ENCODE assay signal across 8 cellular contexts in genomic region chr2:113235347-113236226, GRCh38. TPM values are rescaled to one million over a fixed set of nuclear protein-coding genes. Genes with fewer than 3 reads are reported as not detected.
A peak's percentile ranks its signal among the peaks of the same experiment; 100 is the strongest.
DNase-seq lines count a peak whose midpoint lies in the region; ATAC-seq, FAIRE-seq and TF ChIP-seq lines count a peak whose summit lies in the region.
"Not testable (repeated sequence)": the region's sequence is repeated elsewhere in the genome, so short reads cannot be mapped to it uniquely, and the experiment has no call there.

No MANE protein-coding gene starts in this region.

- not testable (repeated sequence) for H3K27me3 ChIP-seq in AG04450 (ENCODE audit: control insufficient read depth, insufficient read depth, low read length); ectodermal cell (ENCODE audit: control insufficient read depth, insufficient read depth, low read length, poor library complexity, severe bottlenecking)

- H3K9me3 ChIP-seq in AG04450 (ENCODE audit: control insufficient read depth, insufficient read depth, low read length); ectodermal cell (ENCODE audit: control insufficient read depth, low read length): not testable (repeated sequence)

- peak; percentile 91 for ATAC-seq in GM19397 (IDR thresholded peaks at IDR 0.05; ENCODE audit: unreplicated experiment)

- TF ChIP-seq CTCF in AG04450 (IDR thresholded peaks at IDR 0.05; ENCODE audit: low read depth, low read length): not testable (repeated sequence)

- POLR2A ChIA-PET in AG04450 (lab: Yijun Ruan, JAX): interaction anchor here (0.7 kb wide), 2 partner anchors 22 to 48 kb away, joined by 3 to 5 read pairs; no protein-coding TSS in a partner anchor

- H3K4me3 ChIP-seq in AG04450 (ENCODE audit: low read depth, low read length): peak overlapping the region; percentile 72
- H3K4me3 ChIP-seq in ectodermal cell (ENCODE audit: insufficient read depth, low read depth, low read length): peak overlapping the region; percentile 39

- H3K27ac ChIP-seq in AG04450 (ENCODE audit: low read depth, low read length): peak overlapping the region; percentile 75
- not testable (repeated sequence) for H3K27ac ChIP-seq in ectodermal cell (ENCODE audit: insufficient read depth, low read depth, low read length, poor library complexity, severe bottlenecking)

- CTCF ChIA-PET in AG04450 (lab: Charles Lee): interaction anchor here (1.3 to 2.4 kb wide), 7 partner anchors 13 to 155 kb away, joined by 3 to 12 read pairs (median 9); no protein-coding TSS in a partner anchor

- H3K4me1 ChIP-seq in ectodermal cell (ENCODE audit: control insufficient read depth, insufficient read depth, low read length): not testable (repeated sequence)

- not testable (repeated sequence) for H3K36me3 ChIP-seq in ectodermal cell (ENCODE audit: control insufficient read depth, insufficient read depth, low read length)

- WGBS in ectodermal cell, 2 experiments: 70 to 76% methylated on average over 74 of the region's 74 CpGs

- DNase-seq in AG04450 (ENCODE audit: low read depth, low spot score): peak; percentile 36
- peak; percentile 90 for DNase-seq in HTR-8/SVneo (ENCODE audit: insufficient read length, low spot score)
- peak; percentile 46 to 75 for DNase-seq in SHP77 (lab: John Stamatoyannopoulos, UW)
- DNase-seq in activated T-cell treated with anti-CD3 and anti-CD28 coated beads for 4 hours: peak; percentile 54
- peak; percentile 52 for DNase-seq in medulla oblongata (ENCODE audit: extremely low spot score)
- peak; percentile 61 to 68 for DNase-seq in stimulated activated CD4-positive, alpha-beta T cell treated with anti-CD3 and anti-CD28 coated beads, Interleukin-4, amount 100 ng/mL, for 4 hours

- peak; percentile 26 for FAIRE-seq in HTR-8/SVneo (lab: Jason Lieb, UNC)

RNA-seq across cellular contexts. Expression of gene PAX8, which starts 43.1 kb away (rescaled TPM):
- 1.2 TPM in 2 replicates for polyA plus RNA-seq in AG04450 (2011; rRNA removed)
- polyA minus RNA-seq in AG04450 (2011; rRNA and poly(A)+ RNA removed): 1.2 and 1.5 TPM in 2 replicates
- polyA plus RNA-seq in ectodermal cell (2013, experiment 1 of 4): 1.2 TPM
- polyA plus RNA-seq in ectodermal cell (2013, experiment 2 of 4): 1.2 TPM
- polyA plus RNA-seq in ectodermal cell (2013, experiment 3 of 4): 1.3 TPM
- 1.1 TPM for polyA plus RNA-seq in ectodermal cell (2013, experiment 4 of 4)

Comparison
In these comparisons a context has a peak if more than half of its experiments do, and no peak if none do; other contexts are left out.
1. DNase-seq: peak in every context shown above with its lines; median percentile 90 in HTR-8/SVneo; 64 in stimulated activated CD4-positive, alpha-beta T cell treated with anti-CD3 and anti-CD28 coated beads, Interleukin-4, amount 100 ng/mL, for 4 hours; 60 in SHP77; 54 in activated T-cell treated with anti-CD3 and anti-CD28 coated beads for 4 hours; 52 in medulla oblongata; 36 in AG04450.